In genomic region chr3:98733055-98733777, GRCh38 we compare ENCODE assay signal across 8 cellular contexts. TPM values are rescaled to one million over a fixed set of nuclear protein-coding genes. Genes with fewer than 3 reads are reported as not detected.
DNase-seq lines count a peak whose midpoint lies in the region; ATAC-seq lines count a peak whose summit lies in the region.

No MANE protein-coding gene starts in this region.

- H3K4ac ChIP-seq in neuronal stem cell (ENCODE audit: low read length), result no peak overlapping the region

- no peaks in the 10 kb centered on the region for H3K9me3 ChIP-seq in CD4-positive, CD25-positive, alpha-beta regulatory T cell (ENCODE audit: control insufficient read depth in 2 of 2, low read length in 2 of 2)
- H3K9me3 ChIP-seq in neuronal stem cell (replicated peaks in 1 of 2; ENCODE audit: control insufficient read depth in 2 of 2, insufficient read depth in 1 of 2, low read depth in 1 of 2, low read length in 2 of 2), result no peaks in the 10 kb centered on the region

- H3K27ac Mint-ChIP-seq in CD4-positive, CD25-positive, alpha-beta regulatory T cell, result no peak overlapping the region
- no peak overlapping the region for H3K27ac Mint-ChIP-seq in activated T-helper 17 cell treated with anti-CD3 and anti-CD28 coated beads, Interleukin-2, amount 50 U/mL, for 72 hours

- peak overlapping the region; percentile 65 for H2BK15ac ChIP-seq in neuronal stem cell (ENCODE audit: low read length)

- peak overlapping the region; percentile 97 for H3K18ac ChIP-seq in neuronal stem cell (ENCODE audit: low read length)

- peak in 1 of 2 donors; percentile 23 for ATAC-seq in CD4-positive, CD25-positive, alpha-beta regulatory T cell (ENCODE audit: low read depth in 2 of 2)
- peak; percentile 35 for ATAC-seq in GM19324 (IDR thresholded peaks at IDR 0.05; ENCODE audit: low FRiP score, unreplicated experiment)
- ATAC-seq in activated T-helper 17 cell treated with anti-CD3 and anti-CD28 coated beads, Interleukin-2, amount 50 U/mL, for 72 hours (replicated peaks), result peak; percentile 43
- ATAC-seq in HG03039 (IDR thresholded peaks at IDR 0.05; ENCODE audit: unreplicated experiment), result no peak
- no peak for ATAC-seq in HG03378 (IDR thresholded peaks at IDR 0.05; ENCODE audit: unreplicated experiment)

- H4K91ac ChIP-seq in neuronal stem cell (ENCODE audit: low read depth, low read length, poor library complexity), result no peak overlapping the region

- no peak for DNase-seq in CD4-positive, CD25-positive, alpha-beta regulatory T cell
- DNase-seq in HK-2 (ENCODE audit: unreplicated experiment) (peak; percentile 47), head of caudate nucleus (peak in 40 of 42 donors; percentile 17 to 79 (median 56)), neuronal stem cell (ENCODE audit: low spot score) (peak; percentile 48)

- peaks cover 19% of the 10 kb centered on the region for H3K4me1 ChIP-seq in CD4-positive, CD25-positive, alpha-beta regulatory T cell (ENCODE audit: control insufficient read depth, insufficient read depth, low read length, poor library complexity, severe bottlenecking)
- peaks cover 2 to 4% of the 10 kb centered on the region in 2 donors for H3K4me1 ChIP-seq in neuronal stem cell (ENCODE audit: control insufficient read depth in 2 of 2, insufficient read depth in 1 of 2, low read depth in 1 of 2, low read length in 2 of 2)

- H3K4me3 Mint-ChIP-seq in CD4-positive, CD25-positive, alpha-beta regulatory T cell, result peak overlapping the region; percentile 35 to 85 (median 58)
- H3K4me3 Mint-ChIP-seq in activated T-helper 17 cell treated with anti-CD3 and anti-CD28 coated beads, Interleukin-2, amount 50 U/mL, for 72 hours, result peak overlapping the region; percentile 73

- peak overlapping the region; percentile 85 for H3K4me2 ChIP-seq in neuronal stem cell (ENCODE audit: insufficient read depth, low read length, poor library complexity, severe bottlenecking)

- peak overlapping the region; percentile 90 for H3K23ac ChIP-seq in neuronal stem cell (ENCODE audit: low read depth, low read length, poor library complexity)

- H3K36me3 ChIP-seq in CD4-positive, CD25-positive, alpha-beta regulatory T cell (ENCODE audit: control insufficient read depth, insufficient read depth, low read length), result no peaks in the 10 kb centered on the region
- no peaks in the 10 kb centered on the region for H3K36me3 ChIP-seq in neuronal stem cell (replicated peaks in 1 of 2; ENCODE audit: control insufficient read depth in 2 of 2, insufficient read depth in 2 of 2, low read length in 2 of 2)

- H3K27ac ChIP-seq in CD4-positive, CD25-positive, alpha-beta regulatory T cell (ENCODE audit: insufficient read depth, low read length, poor library complexity, severe bottlenecking), result no peak overlapping the region
- H3K27ac ChIP-seq in neuronal stem cell (replicated peaks; ENCODE audit: low read length), result peak overlapping the region; percentile 61

- peaks cover 0 to 6% (median 0%) of the 10 kb centered on the region in 7 donors for H3K9me3 Mint-ChIP-seq in CD4-positive, CD25-positive, alpha-beta regulatory T cell
- H3K9me3 Mint-ChIP-seq in activated T-helper 17 cell treated with anti-CD3 and anti-CD28 coated beads, Interleukin-2, amount 50 U/mL, for 72 hours, result no peaks in the 10 kb centered on the region

- no peak overlapping the region for H2AK5ac ChIP-seq in neuronal stem cell (ENCODE audit: low read depth, low read length)

- H3K4me3 ChIP-seq in CD4-positive, CD25-positive, alpha-beta regulatory T cell (ENCODE audit: low read depth, low read length), result peak overlapping the region; percentile 11
- H3K4me3 ChIP-seq in neuronal stem cell (ENCODE audit: low read length in 2 of 2), result peak overlapping the region; percentile 61 to 90

- peaks cover 0 to 19% (median 12%) of the 10 kb centered on the region in 4 donors for H3K4me1 Mint-ChIP-seq in CD4-positive, CD25-positive, alpha-beta regulatory T cell
- peaks cover 9% of the 10 kb centered on the region for H3K4me1 Mint-ChIP-seq in activated T-helper 17 cell treated with anti-CD3 and anti-CD28 coated beads, Interleukin-2, amount 50 U/mL, for 72 hours

- peaks cover 31% of the 10 kb centered on the region for H3K27me3 ChIP-seq in CD4-positive, CD25-positive, alpha-beta regulatory T cell (ENCODE audit: control insufficient read depth, insufficient read depth, low read length)
- peaks cover 0 to 2% (median 0%) of the 10 kb centered on the region in 3 experiments for H3K27me3 ChIP-seq in neuronal stem cell (ENCODE audit: control insufficient read depth in 3 of 3, insufficient read depth in 3 of 3, low read depth in 1 of 3, low read length in 3 of 3)

- no peaks in the 10 kb centered on the region for H3K79me1 ChIP-seq in neuronal stem cell (ENCODE audit: low read depth, low read length)

- no peak overlapping the region for H2BK120ac ChIP-seq in neuronal stem cell (ENCODE audit: low read depth, low read length)

- H3K14ac ChIP-seq in neuronal stem cell (ENCODE audit: low read length), result peak overlapping the region; percentile 73

- H2AFZ ChIP-seq in neuronal stem cell (ENCODE audit: low read length), result peak overlapping the region; percentile 99

- peak overlapping the region; percentile 87 for H3K9ac ChIP-seq in neuronal stem cell (ENCODE audit: low read depth, low read length, poor library complexity)

- peaks cover 72% of the 10 kb centered on the region for H3K27me3 Mint-ChIP-seq in CD4-positive, CD25-positive, alpha-beta regulatory T cell
- H3K27me3 Mint-ChIP-seq in activated T-helper 17 cell treated with anti-CD3 and anti-CD28 coated beads, Interleukin-2, amount 50 U/mL, for 72 hours, result peaks cover 64% of the 10 kb centered on the region

- no peak overlapping the region for H2BK12ac ChIP-seq in neuronal stem cell (ENCODE audit: low read length)

- no CpG with 5 or more reads among the region's 43 CpGs for WGBS in neuronal stem cell (ENCODE audit: extremely low coverage in 2 of 2, insufficient read length in 2 of 2, insufficient replicate concordance in 1 of 2), 2 donors

- no peak overlapping the region for H4K8ac ChIP-seq in neuronal stem cell (ENCODE audit: low read depth, low read length)

- H3K36me3 Mint-ChIP-seq in CD4-positive, CD25-positive, alpha-beta regulatory T cell, result no peaks in the 10 kb centered on the region
- no peaks in the 10 kb centered on the region for H3K36me3 Mint-ChIP-seq in activated T-helper 17 cell treated with anti-CD3 and anti-CD28 coated beads, Interleukin-2, amount 50 U/mL, for 72 hours (ENCODE audit: low read depth)

- intact Hi-C loops in head of caudate nucleus (cut with DNase I), result loop anchor here (5.0 kb wide), 1 partner anchor 44 kb away; no protein-coding TSS in a partner anchor

- H2BK5ac ChIP-seq in neuronal stem cell (ENCODE audit: low read length), result no peak overlapping the region

RNA-seq across cellular contexts. Expression of gene ST3GAL6, which starts 29.9 kb away (rescaled TPM):
- 0.89 TPM for total RNA-seq in CD4-positive, CD25-positive, alpha-beta regulatory T cell
- polyA plus RNA-seq in CD4-positive, CD25-positive, alpha-beta regulatory T cell, result under 1 TPM in 1 of 4 donors, not detected in 3; 0.37 TPM
- total RNA-seq in activated T-helper 17 cell treated with anti-CD3 and anti-CD28 coated beads, Interleukin-2, amount 50 U/mL, for 72 hours, result not detected
- 6.9 TPM for polyA plus RNA-seq in neuronal stem cell (2013, experiment 1 of 2)
- 7.8 TPM for polyA plus RNA-seq in neuronal stem cell (2013, experiment 2 of 2)

Comparison
In these comparisons a context has a peak if more than half of its experiments do, and no peak if none do; other contexts are left out.
1. ATAC-seq: peak in GM19324 (single experiment) and activated T-helper 17 cell treated with anti-CD3 and anti-CD28 coated beads, Interleukin-2, amount 50 U/mL, for 72 hours (single experiment); none in HG03039 (single experiment) and HG03378 (single experiment).
2. DNase-seq: peak in HK-2 (single experiment), head of caudate nucleus (40 of 42) and neuronal stem cell (single experiment); none in CD4-positive, CD25-positive, alpha-beta regulatory T cell (0 of 3).